Comparison of ENCODE assay signal across 10 cellular contexts in the genomic region with DNA sequence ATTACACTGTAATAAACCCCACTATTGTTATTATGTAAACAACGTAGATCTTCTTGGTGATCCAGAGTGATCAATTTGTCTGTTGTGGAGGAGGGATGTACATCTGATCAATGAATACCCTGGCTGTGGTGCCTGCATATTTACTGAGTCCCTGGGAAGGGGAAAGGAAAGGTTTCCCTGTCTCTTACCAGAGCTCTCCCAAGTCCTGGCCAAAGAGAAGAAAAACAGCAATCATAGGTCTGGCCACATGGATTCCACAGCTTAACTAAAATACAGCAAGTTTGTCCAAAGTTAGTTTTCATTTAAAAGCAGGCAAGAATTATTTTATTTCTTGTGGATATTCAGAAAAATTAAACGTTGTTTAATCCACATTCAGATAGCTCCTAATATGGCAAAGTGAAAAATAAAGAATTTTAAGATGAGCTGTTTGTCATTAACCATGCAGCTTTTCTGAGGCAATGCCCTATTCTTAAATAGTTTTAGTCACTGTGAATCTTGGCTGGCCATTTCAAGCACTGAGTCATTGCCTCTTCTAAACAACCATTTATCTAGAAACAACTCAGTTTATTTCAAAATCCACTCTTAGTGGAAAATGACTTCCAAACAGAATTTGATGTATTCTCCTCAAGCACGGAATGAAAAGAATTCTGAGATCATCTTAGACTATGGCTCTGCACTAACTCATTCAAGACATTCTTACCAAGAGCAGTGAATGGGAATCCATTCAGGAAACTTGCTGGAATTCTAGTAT.
A peak's percentile ranks its signal among the peaks of the same experiment; 100 is the strongest.
DNase-seq lines count a peak whose midpoint lies in the region; ATAC-seq, FAIRE-seq and TF ChIP-seq lines count a peak whose summit lies in the region.
"Had no signal": no experiment of that assay in that cellular context is flagged by ENCODE, and none has a peak within 500 bp of the region (broad histone marks: within the 10 kb centered on the region; RNA-seq: fewer than 3 reads in every experiment).

No MANE protein-coding gene starts in this region.

- no peak for TF ChIP-seq EP300 in H1 (IDR thresholded peaks at IDR 0.05; ENCODE audit: borderline replicate concordance in 1 of 2, low read depth in 2 of 2, low read length in 2 of 2)

- CTCF ChIA-PET in H1 (lab: Charles Lee; ENCODE audit: partially characterized antibody): interaction anchor here (2.1 kb wide), 1 partner anchor 10 kb away, joined by 5 read pairs; no protein-coding TSS in a partner anchor

- H3K4me3 ChIP-seq in HUES64 (ENCODE audit: low read length): no peak overlapping the region
- no peak overlapping the region for H3K4me3 ChIP-seq in H1 (ENCODE audit: extremely low read depth in 1 of 4, insufficient read depth in 2 of 4, low read depth in 3 of 4, low read length in 4 of 4)
- H3K4me3 ChIP-seq in lower lobe of right lung: no peak overlapping the region
- no peak overlapping the region for H3K4me3 ChIP-seq in tibial artery

- H4K5ac ChIP-seq in H1 (ENCODE audit: insufficient read length, low read depth, low read length): no peak overlapping the region

- TF ChIP-seq CTCF in H1 (IDR thresholded peaks at IDR 0.05; ENCODE audit: control extremely low read depth in 1 of 3, insufficient read depth in 1 of 3, low read depth in 1 of 3, low read length in 3 of 3) (no peak), lower lobe of right lung (IDR thresholded peaks at IDR 0.05) (no peak), tibial artery (IDR thresholded peaks at IDR 0.05) (no peak)

- no peak overlapping the region for H3K4ac ChIP-seq in H1 (replicated peaks; ENCODE audit: insufficient read length, low read depth, low read length)

- 90% methylated on average over 2 of the region's 3 CpGs for WGBS in HUES64
- 84% methylated on average over 3 of the region's 3 CpGs; no CpG with 5 or more reads in 1 of the 2 experiments for WGBS in H1 (ENCODE audit: extremely low coverage in 1 of 2, insufficient coverage in 1 of 2, insufficient read length in 1 of 2, insufficient replicate concordance in 2 of 2, low coverage in 1 of 2, low lambda C conversion rate in 2 of 2, missing lambda C conversion rate in 1 of 2), 2 experiments

- H3K27ac ChIP-seq in HUES64 (ENCODE audit: low read depth, low read length) (peak overlapping the region; percentile 59; the same call in 1 of the 2 replicates), H1 (ENCODE audit: low read depth, low read length) (no peak overlapping the region), lower lobe of right lung (peak overlapping the region; percentile 32), tibial artery (peak overlapping the region; percentile 49 to 65)

- H3K18ac ChIP-seq in H1 (ENCODE audit: extremely low read depth, low read length): no peak overlapping the region

- no peak overlapping the region for H4K91ac ChIP-seq in H1 (replicated peaks; ENCODE audit: insufficient read length, low read length)

- no peaks in the 10 kb centered on the region for H4K20me1 ChIP-seq in H1 (replicated peaks in 1 of 2; ENCODE audit: control insufficient read depth in 1 of 2, insufficient read depth in 2 of 2, low read length in 2 of 2)

- H2BK5ac ChIP-seq in H1 (ENCODE audit: low read depth, low read length): no peak overlapping the region

- no peak overlapping the region for H2BK120ac ChIP-seq in H1 (replicated peaks; ENCODE audit: low read depth, low read length)

- H2BK15ac ChIP-seq in H1 (ENCODE audit: low read length): no peak overlapping the region

- DNase-seq in H1 (ENCODE audit: low read depth in 1 of 2, low spot score in 2 of 2) (no peak), lower lobe of right lung (no peak), tibial artery (peak in 1 of 2 donors; percentile 34), DMS 273 (lab: John Stamatoyannopoulos, UW; ENCODE audit: unreplicated experiment) (no peak), DMS79 (lab: John Stamatoyannopoulos, UW) (no peak), posterior cingulate gyrus (no peak), NCI-H2029 treated with DMSO at 0.1 percent for 48 hours (lab: John Stamatoyannopoulos, UW) (no peak)
- DNase-seq: naive thymus-derived CD8-positive, alpha-beta T cell; NCI-H2107 had no signal

- no peak for TF ChIP-seq RAD21 in H1 (IDR thresholded peaks at IDR 0.05 in 1 of 2, conservative IDR thresholded peaks at IDR 0.05 in 1 of 2; ENCODE audit: low read depth in 2 of 2, low read length in 2 of 2)

- H3K23ac ChIP-seq in H1 (ENCODE audit: insufficient read length): no peak overlapping the region

- no peak overlapping the region for H3K9ac ChIP-seq in HUES64 (ENCODE audit: low read depth, low read length)
- no peak overlapping the region for H3K9ac ChIP-seq in H1 (replicated peaks in 1 of 4; ENCODE audit: extremely low read depth in 1 of 4, low read depth in 3 of 4, low read length in 3 of 4)

- H3K36me3 ChIP-seq in HUES64 (ENCODE audit: insufficient read depth, low read length) (no peaks in the 10 kb centered on the region), H1 (ENCODE audit: control insufficient read depth in 2 of 4, insufficient read depth in 4 of 4, low read length in 3 of 4) (no peaks in the 10 kb centered on the region), lower lobe of right lung (no peaks in the 10 kb centered on the region), tibial artery (no peaks in the 10 kb centered on the region)

- intact Hi-C loops in lower lobe of right lung (cut with DNase I) (no loop called here), tibial artery (cut with DNase I; ENCODE audit: low total_unique reads) (no loop called here), posterior cingulate gyrus (cut with DNase I) (no loop called here)

- 0 out of 2 replicates have a peak overlapping the region, but pooled peaks have one; percentile 11 for H2AFZ ChIP-seq in H1 (ENCODE audit: low read length)

- no peak overlapping the region for H2BK12ac ChIP-seq in H1 (ENCODE audit: low read depth, low read length)

- TF ChIP-seq POLR2A in H1 (IDR thresholded peaks at IDR 0.05; ENCODE audit: control extremely low read depth in 1 of 2, low read depth in 2 of 2, low read length in 2 of 2): no peak

- no peaks in the 10 kb centered on the region for H3K23me2 ChIP-seq in H1 (ENCODE audit: low read depth, low read length)

- H3K79me1 ChIP-seq in H1 (ENCODE audit: low read depth, low read length): no peaks in the 10 kb centered on the region

- no peak for FAIRE-seq in H1 (lab: Jason Lieb, UNC)

- no peak overlapping the region for H3K14ac ChIP-seq in H1 (ENCODE audit: insufficient read length)

- no peak overlapping the region for H3K56ac ChIP-seq in H1 (replicated peaks; ENCODE audit: insufficient read length, low read depth, low read length)

- H2BK20ac ChIP-seq in H1 (ENCODE audit: low read length): no peak overlapping the region

- POLR2A ChIA-PET in H1 (lab: Charles Lee; ENCODE audit: partially characterized antibody): no interaction called here

- H3K79me2 ChIP-seq in H1 (ENCODE audit: control insufficient read depth in 1 of 2, insufficient read depth in 2 of 2, low read length in 2 of 2): no peaks in the 10 kb centered on the region

- H3K9me3 ChIP-seq in HUES64 (ENCODE audit: insufficient read depth, low read depth, low read length) (no peaks in the 10 kb centered on the region), H1 (ENCODE audit: insufficient read depth in 2 of 2, low read depth in 1 of 2, low read length in 1 of 2) (no peaks in the 10 kb centered on the region), lower lobe of right lung (no peaks in the 10 kb centered on the region), tibial artery (no peaks in the 10 kb centered on the region)

- H3K4me1 ChIP-seq in HUES64 (ENCODE audit: insufficient read depth, low read length) (peaks cover 13% of the 10 kb centered on the region; the same call in 1 of the 2 replicates), H1 (replicated peaks in 1 of 4; ENCODE audit: control insufficient read depth in 3 of 4, insufficient read depth in 4 of 4, low read length in 3 of 4) (no peaks in the 10 kb centered on the region), lower lobe of right lung (no peaks in the 10 kb centered on the region), tibial artery (peaks cover 0 to 13% (median 3%) of the 10 kb centered on the region in 4 donors)

- H3K27me3 ChIP-seq in HUES64 (ENCODE audit: insufficient read depth, low read length) (no peaks in the 10 kb centered on the region), H1 (replicated peaks in 1 of 4; ENCODE audit: control insufficient read depth in 3 of 4, extremely low read depth in 1 of 4, insufficient read depth in 3 of 4, low read length in 3 of 4) (no peaks in the 10 kb centered on the region), lower lobe of right lung (ENCODE audit: low read depth) (no peaks in the 10 kb centered on the region), tibial artery (no peaks in the 10 kb centered on the region)

- no peak overlapping the region for H4K8ac ChIP-seq in H1 (ENCODE audit: extremely low read depth, insufficient read depth, low read length)

- peak; percentile 21 to 44 for ATAC-seq in lower lobe of right lung
- ATAC-seq: naive thymus-derived CD8-positive, alpha-beta T cell had no signal

- no peak overlapping the region for H2AK5ac ChIP-seq in H1 (ENCODE audit: low read depth, low read length)

- no peak overlapping the region for H3K4me2 ChIP-seq in H1 (ENCODE audit: insufficient read depth in 1 of 2, low read depth in 2 of 2, low read length in 2 of 2)

TF ChIP-seq in H1, 55 proteins besides CTCF, POLR2A, EP300 and RAD21:
- no peak for TF ChIP-seq KDM1A (IDR thresholded peaks at IDR 0.05; ENCODE audit: borderline replicate concordance, low read length)
- TF ChIP-seq JUND (IDR thresholded peaks at IDR 0.05; ENCODE audit: low read length): no peak
- no peak for TF ChIP-seq GTF2F1 (IDR thresholded peaks at IDR 0.05; ENCODE audit: borderline replicate concordance, low read depth, low read length)
- no peak for TF ChIP-seq TEAD4 (IDR thresholded peaks at IDR 0.05; ENCODE audit: low read depth, low read length)
- TF ChIP-seq RXRA (IDR thresholded peaks at IDR 0.05; ENCODE audit: insufficient read depth, low read depth, low read length): no peak
- no peak for TF ChIP-seq ASH2L (IDR thresholded peaks at IDR 0.05; ENCODE audit: low read length)
- no peak for TF ChIP-seq SUZ12 (IDR thresholded peaks at IDR 0.05; ENCODE audit: low read length)
- TF ChIP-seq SP1 (IDR thresholded peaks at IDR 0.05; ENCODE audit: low read depth, low read length): no peak
TF ChIP-seq in H1: peak in this region for 0.
